In genomic region chr20:49646528-49646927, GRCh38 we compare ENCODE assay signal across 2 cellular contexts.
TF ChIP-seq lines count a peak whose summit lies in the region.

No MANE protein-coding gene starts in this region.

TF ChIP-seq in GM23338, 12 proteins besides CTCF, POLR2A, EP300 and RAD21 (continued from another document):
- no peak for TF ChIP-seq ETS1 (IDR thresholded peaks at IDR 0.05)
- no peak for TF ChIP-seq JUNB (IDR thresholded peaks at IDR 0.05; ENCODE audit: unreplicated experiment)
- TF ChIP-seq ZNF462 (CRISPR knock-in tag; IDR thresholded peaks at IDR 0.05), result no peak
- TF ChIP-seq ZNF331 (CRISPR knock-in tag; IDR thresholded peaks at IDR 0.05; ENCODE audit: low read depth), result no peak
TF ChIP-seq in GM23338: peak in this region for 0.

TF ChIP-seq in IMR-90, 13 proteins besides CTCF, POLR2A, EP300 and RAD21 (continued from another document):
- no peak for TF ChIP-seq CHD1 (IDR thresholded peaks at IDR 0.05; ENCODE audit: low read depth, low read length)
- TF ChIP-seq USF2 (IDR thresholded peaks at IDR 0.05; ENCODE audit: low read depth, low read length), result no peak
- TF ChIP-seq MAZ (IDR thresholded peaks at IDR 0.05; ENCODE audit: borderline replicate concordance, low read depth, low read length), result no peak
- no peak for TF ChIP-seq MAFK (IDR thresholded peaks at IDR 0.05; ENCODE audit: low read depth, low read length)
- no peak for TF ChIP-seq CEBPB (IDR thresholded peaks at IDR 0.05; ENCODE audit: low read depth, low read length)
- TF ChIP-seq SMC3 (IDR thresholded peaks at IDR 0.05; ENCODE audit: low read depth, low read length), result no peak
- TF ChIP-seq BHLHE40 (IDR thresholded peaks at IDR 0.05; ENCODE audit: low read depth, low read length), result no peak
- no peak for TF ChIP-seq ELK1 (IDR thresholded peaks at IDR 0.05; ENCODE audit: borderline replicate concordance, low read depth, low read length)
